14 cellular contexts compared by ENCODE assay signal in the genomic region with DNA sequence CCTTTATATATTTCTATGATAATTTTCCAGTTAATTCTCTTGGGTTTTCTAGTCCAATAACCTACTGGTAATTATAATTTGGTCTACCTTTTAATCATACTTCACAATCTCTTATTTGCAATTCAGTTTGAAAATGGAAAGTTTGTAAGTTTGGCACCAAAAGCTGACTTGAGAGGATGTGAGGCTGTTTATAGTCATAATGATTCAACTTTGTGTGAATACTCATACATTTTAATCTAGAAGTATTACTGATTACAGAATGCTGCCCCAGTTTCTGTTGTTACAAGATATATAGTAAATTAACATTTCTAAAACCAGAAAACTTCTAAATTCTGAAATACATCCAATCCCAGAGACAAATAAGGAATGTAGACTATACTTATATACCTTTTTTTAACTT.
"Had no signal": no experiment of that assay in that cellular context is flagged by ENCODE, and none has a peak within 500 bp of the region (broad histone marks: within the 10 kb centered on the region; RNA-seq: fewer than 3 reads in every experiment).

No MANE protein-coding gene starts in this region.

- H3K9me3 ChIP-seq: lower lobe of right lung, tibial nerve, vagina had no signal

- H3K4me3 ChIP-seq: lower lobe of right lung, tibial nerve, vagina had no signal

- H3K4me1 ChIP-seq: lower lobe of right lung, tibial nerve had no signal

- H3K27me3 ChIP-seq: brain microvascular endothelial cell, tibial nerve, vagina had no signal

- H3K4me3 Mint-ChIP-seq: activated CD4-positive, alpha-beta T cell treated with anti-CD3 and anti-CD28 coated beads, Interleukin-2, amount 10 ng/mL, durations not matched to agents 7 days and 5 days; naive B cell had no signal

- H3K27ac Mint-ChIP-seq: activated CD4-positive, alpha-beta T cell treated with anti-CD3 and anti-CD28 coated beads, Interleukin-2, amount 10 ng/mL, durations not matched to agents 7 days and 5 days; activated T-helper 2 cell treated with anti-CD3 and anti-CD28 coated beads, Interferon-gamma antibody, Interleukin-2, Interleukin-4, amounts not matched to agents 10 μg/mL and 5 μg/mL and 100 μg/mL, durations not matched to agents 14 hours and 24 hours and 36 hours; naive B cell had no signal

- ATAC-seq: left cardiac atrium, lower lobe of right lung had no signal

- H3K27me3 Mint-ChIP-seq: activated CD4-positive, alpha-beta T cell treated with anti-CD3 and anti-CD28 coated beads, Interleukin-2, amount 10 ng/mL, durations not matched to agents 7 days and 5 days; naive B cell had no signal

- H3K9me3 Mint-ChIP-seq: activated CD4-positive, alpha-beta T cell treated with anti-CD3 and anti-CD28 coated beads, Interleukin-2, amount 10 ng/mL, durations not matched to agents 7 days and 5 days had no signal

- H3K36me3 ChIP-seq: brain microvascular endothelial cell, lower lobe of right lung, tibial nerve, vagina had no signal

- H3K27ac ChIP-seq: brain microvascular endothelial cell, lower lobe of right lung, tibial nerve, vagina had no signal

- DNase-seq: activated CD4-positive, alpha-beta T cell treated with anti-CD3 and anti-CD28 coated beads, Interleukin-2, amount 10 ng/mL, durations not matched to agents 7 days and 5 days; activated CD8-positive, alpha-beta memory T cell treated with anti-CD3 and anti-CD28 coated beads for 24 hours; activated naive CD4-positive, alpha-beta T cell treated with anti-CD3 and anti-CD28 coated beads, Interleukin-2, amount 50 U/mL, for 16 hours; amniotic stem cell; brain microvascular endothelial cell; hypothalamus; left cardiac atrium; lower lobe of right lung; naive B cell; posterior cingulate gyrus; T-helper 1 cell had no signal
